Comparison of ENCODE assay signal across 19 cellular contexts in the genomic region with DNA sequence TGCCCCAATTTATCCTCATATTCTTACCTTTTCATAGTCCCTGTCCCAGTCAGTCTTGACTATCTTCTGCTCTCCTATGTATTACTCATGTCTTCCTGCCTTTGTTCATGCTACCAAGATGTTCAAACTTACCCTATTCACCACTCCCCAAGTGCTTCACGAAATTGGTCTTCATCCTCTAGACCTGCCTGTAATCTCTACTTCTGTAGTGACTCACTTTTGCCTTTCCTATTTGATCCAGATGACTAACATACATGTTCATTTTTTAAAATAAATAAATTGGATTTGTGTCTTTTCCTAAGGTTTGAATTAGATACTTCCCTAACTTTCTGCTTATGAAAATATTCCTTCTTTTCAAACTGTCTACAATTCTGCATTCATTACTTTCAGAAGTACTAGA.
DNase-seq lines count a peak whose midpoint lies in the region; ATAC-seq and TF ChIP-seq lines count a peak whose summit lies in the region.
"Had no signal": no experiment of that assay in that cellular context is flagged by ENCODE, and none has a peak within 500 bp of the region (broad histone marks: within the 10 kb centered on the region; RNA-seq: fewer than 3 reads in every experiment).

No MANE protein-coding gene starts in this region.

- H3K4me3 ChIP-seq in ascending aorta = no peak overlapping the region
- no peak overlapping the region for H3K4me3 ChIP-seq in epithelial cell of esophagus (ENCODE audit: low read length)
- H3K4me3 ChIP-seq in right lobe of liver = no peak overlapping the region
- no peak overlapping the region for H3K4me3 ChIP-seq in testis

- H3K36me3 ChIP-seq in ascending aorta (no peaks in the 10 kb centered on the region), right lobe of liver (no peaks in the 10 kb centered on the region), testis (ENCODE audit: low read depth, missing control alignments) (no peaks in the 10 kb centered on the region)

- intact Hi-C loops in ascending aorta (cut with DNase I) (loop anchor here (10.0 kb wide), 2 partner anchors 318 to 438 kb away; no protein-coding TSS in a partner anchor), right lobe of liver (cut with DNase I) (no loop called here), testis (cut with DNase I; ENCODE audit: low total_unique reads) (no loop called here)

- no peaks in the 10 kb centered on the region for H3K9me3 ChIP-seq in ascending aorta
- no peaks in the 10 kb centered on the region for H3K9me3 ChIP-seq in right lobe of liver
- no peaks in the 10 kb centered on the region for H3K9me3 ChIP-seq in testis

- DNase-seq in HT1080 (ENCODE audit: low read depth) (peak; percentile 68), ascending aorta (ENCODE audit: low spot score in 2 of 2) (no peak), epithelial cell of esophagus (ENCODE audit: low read depth) (peak; percentile 20), pulmonary artery endothelial cell (ENCODE audit: low read depth, low spot score) (peak; percentile 8), omental fat pad (ENCODE audit: low spot score) (no peak), right lobe of liver (no peak), testis (no peak)
- no peak for DNase-seq in stimulated activated CD8-positive, alpha-beta memory T cell treated with anti-CD3 and anti-CD28 coated beads, Interleukin-4, amount 100 ng/mL, for 48 hours
- DNase-seq: C1 segment of cervical spinal cord; CD8-positive, alpha-beta memory T cell; H9; MV-4-11; NCI-H1417 treated with DMSO at 0.1 percent for 48 hours; NCI-H187 treated with DMSO at 0.1 percent for 48 hours; NCI-H2227 treated with DMSO at 0.1 percent for 48 hours; NCI-H524; NCI-H82; RPMI8226; SHP77 treated with DMSO at 0.1 percent for 48 hours had no signal

- WGBS in right lobe of liver (ENCODE audit: insufficient coverage, low coverage, low lambda C conversion rate, missing lambda C conversion rate) = 42% methylated on average over 1 of the region's 1 CpG
- 73 to 95% methylated on average over 1 of the region's 1 CpG for WGBS in testis, 2 donors

- no peak for ATAC-seq in omental fat pad (ENCODE audit: low FRiP score)
- no peak for ATAC-seq in right lobe of liver

- TF ChIP-seq CTCF in ascending aorta (IDR thresholded peaks at IDR 0.05) (no peak), epithelial cell of esophagus (IDR thresholded peaks at IDR 0.05; ENCODE audit: insufficient read depth, low read depth, low read length, missing control alignments) (no peak), omental fat pad (IDR thresholded peaks at IDR 0.05) (no peak), right lobe of liver (IDR thresholded peaks at IDR 0.05) (no peak), testis (IDR thresholded peaks at IDR 0.05) (no peak)

- H3K27ac ChIP-seq in ascending aorta (peak overlapping the region; percentile 23 to 45), right lobe of liver (no peak overlapping the region), testis (no peak overlapping the region)

- TF ChIP-seq POLR2A in right lobe of liver (IDR thresholded peaks at IDR 0.05) (no peak), testis (IDR thresholded peaks at IDR 0.05) (no peak)

- H3K4me1 ChIP-seq in ascending aorta (peaks cover 0 to 9% of the 10 kb centered on the region in 2 donors), right lobe of liver (no peaks in the 10 kb centered on the region), testis (no peaks in the 10 kb centered on the region)

- no peaks in the 10 kb centered on the region for H3K27me3 ChIP-seq in ascending aorta
- H3K27me3 ChIP-seq in right lobe of liver = no peaks in the 10 kb centered on the region
- no peaks in the 10 kb centered on the region for H3K27me3 ChIP-seq in testis

Comparison
In these comparisons a context has a peak if more than half of its experiments do, and no peak if none do; other contexts are left out.
1. DNase-seq: peak in HT1080 (single experiment), epithelial cell of esophagus (single experiment) and pulmonary artery endothelial cell (single experiment); none in ascending aorta (0 of 2), omental fat pad (single experiment), stimulated activated CD8-positive, alpha-beta memory T cell treated with anti-CD3 and anti-CD28 coated beads, Interleukin-4, amount 100 ng/mL, for 48 hours (single experiment), right lobe of liver (0 of 3) and testis (single experiment).
2. H3K27ac ChIP-seq: peak in ascending aorta (2 of 2); none in right lobe of liver (0 of 3) and testis (0 of 2).